Comparison of ENCODE assay signal across 1 cellular context in genomic region chr1:1017400-1018320, GRCh38.
TF ChIP-seq lines count a peak whose summit lies in the region.
"Not testable (repeated sequence)": the region's sequence is repeated elsewhere in the genome, so short reads cannot be mapped to it uniquely, and the experiment has no call there.

No MANE protein-coding gene starts in this region.

TF ChIP-seq in HepG2, 621 proteins besides CTCF, POLR2A, EP300 and RAD21:
- TF ChIP-seq TEAD3 (CRISPR knock-in tag; optimal IDR thresholded peaks at IDR 0.05; ENCODE audit: borderline replicate concordance) = peak; percentile 7
- TF ChIP-seq CREB1, SP1 (IDR thresholded peaks at IDR 0.05): not testable (repeated sequence)
- TF ChIP-seq CREB1 (CRISPR knock-in tag; IDR thresholded peaks at IDR 0.05) = 0 out of 2 replicates have a peak, but pooled peaks have one; percentile 29
- TF ChIP-seq NFYB (CRISPR knock-in tag; IDR thresholded peaks at IDR 0.05) = peak; percentile 74
- TF ChIP-seq SP5 (CRISPR knock-in tag; IDR thresholded peaks at IDR 0.05; ENCODE audit: borderline replicate concordance, low read depth) = 0 out of 2 replicates have a peak, but pooled peaks have one; percentile 21
- peak; percentile 27; the same call in 1 of the 2 replicates for TF ChIP-seq TAF1 (CRISPR knock-in tag; IDR thresholded peaks at IDR 0.05)
- peak; percentile 77 for TF ChIP-seq NFYC (CRISPR knock-in tag; IDR thresholded peaks at IDR 0.05)
- TF ChIP-seq POLR2G (IDR thresholded peaks at IDR 0.05; ENCODE audit: low read depth, low read length) = peak; percentile 72
- TF ChIP-seq ZGPAT (CRISPR knock-in tag; IDR thresholded peaks at IDR 0.05) = peak; percentile 44; the same call in 1 of the 2 replicates
- 0 out of 2 replicates have a peak, but pooled peaks have one; percentile 47 for TF ChIP-seq DR1 (CRISPR knock-in tag; IDR thresholded peaks at IDR 0.05)
- peak; percentile 33; the same call in 1 of the 2 replicates for TF ChIP-seq ZMYM2 (CRISPR knock-in tag; IDR thresholded peaks at IDR 0.05)
- TF ChIP-seq ZMYM4 (CRISPR knock-in tag; IDR thresholded peaks at IDR 0.05) = peak; percentile 78
- peak; percentile 65 for TF ChIP-seq POLR2AphosphoS5 (IDR thresholded peaks at IDR 0.05; ENCODE audit: low read depth, low read length)
- 0 out of 2 replicates have a peak, but pooled peaks have one; percentile 19 for TF ChIP-seq MED1 (CRISPR knock-in tag; IDR thresholded peaks at IDR 0.05)
- TF ChIP-seq IRF2 (CRISPR knock-in tag; IDR thresholded peaks at IDR 0.05) = 0 out of 2 replicates have a peak, but pooled peaks have one; percentile 22
- TF ChIP-seq DRAP1 (CRISPR knock-in tag; IDR thresholded peaks at IDR 0.05) = peak; percentile 93
- TF ChIP-seq SP1 (CRISPR knock-in tag; IDR thresholded peaks at IDR 0.05) = 0 out of 2 replicates have a peak, but pooled peaks have one; percentile 27
- TF ChIP-seq KAT8 (CRISPR knock-in tag; IDR thresholded peaks at IDR 0.05) = 0 out of 2 replicates have a peak, but pooled peaks have one; percentile 29
